In the genomic region with DNA sequence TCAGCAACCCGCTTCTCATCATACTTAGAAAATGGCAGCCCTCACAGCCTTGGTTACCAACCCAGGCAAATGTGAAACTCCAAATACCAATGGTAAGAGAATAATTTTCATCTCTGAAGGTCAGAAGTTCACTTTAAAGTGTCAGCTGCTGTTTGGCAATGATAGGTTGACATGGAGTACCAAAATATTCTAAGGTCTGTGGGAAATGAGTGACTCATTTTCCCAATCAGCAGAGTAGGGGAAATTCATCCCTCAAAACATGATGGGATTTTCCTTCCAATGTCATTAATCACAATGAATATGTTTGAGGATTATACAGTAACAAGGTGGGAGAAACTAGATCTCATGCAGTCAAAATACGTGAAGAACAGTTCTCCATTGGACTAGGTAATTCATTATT, we compare ENCODE assay signal across 1 cellular context.
A peak's percentile ranks its signal among the peaks of the same experiment; 100 is the strongest.
TF ChIP-seq lines count a peak whose summit lies in the region.

No MANE protein-coding gene starts in this region.

TF ChIP-seq in A549, 52 proteins besides CTCF, POLR2A, EP300 and RAD21 (continued from another document):
- no peak for TF ChIP-seq FOSL2 (IDR thresholded peaks at IDR 0.05)
- TF ChIP-seq FOSL2 (CRISPR knock-in tag; IDR thresholded peaks at IDR 0.05), result peak; percentile 40
- TF ChIP-seq, protein P1, sequence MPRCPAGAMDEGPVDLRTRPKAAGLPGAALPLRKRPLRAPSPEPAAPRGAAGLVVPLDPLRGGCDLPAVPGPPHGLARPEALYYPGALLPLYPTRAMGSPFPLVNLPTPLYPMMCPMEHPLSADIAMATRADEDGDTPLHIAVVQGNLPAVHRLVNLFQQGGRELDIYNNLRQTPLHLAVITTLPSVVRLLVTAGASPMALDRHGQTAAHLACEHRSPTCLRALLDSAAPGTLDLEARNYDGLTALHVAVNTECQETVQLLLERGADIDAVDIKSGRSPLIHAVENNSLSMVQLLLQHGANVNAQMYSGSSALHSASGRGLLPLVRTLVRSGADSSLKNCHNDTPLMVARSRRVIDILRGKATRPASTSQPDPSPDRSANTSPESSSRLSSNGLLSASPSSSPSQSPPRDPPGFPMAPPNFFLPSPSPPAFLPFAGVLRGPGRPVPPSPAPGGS (IDR thresholded peaks at IDR 0.05), result no peak
- no peak for TF ChIP-seq MAFK (IDR thresholded peaks at IDR 0.05; ENCODE audit: partially characterized antibody)
- TF ChIP-seq BHLHE40 (IDR thresholded peaks at IDR 0.05; ENCODE audit: low read depth, low read length), result no peak
- no peak for TF ChIP-seq HDAC2 (IDR thresholded peaks at IDR 0.05)
- no peak for TF ChIP-seq FOXS1 (CRISPR knock-in tag; IDR thresholded peaks at IDR 0.05)
